ENCODE assay signal across 8 cellular contexts in genomic region chr17:57442914-57443571, GRCh38.
DNase-seq lines count a peak whose midpoint lies in the region; ATAC-seq and TF ChIP-seq lines count a peak whose summit lies in the region.

No MANE protein-coding gene starts in this region.

- H3K9me2 ChIP-seq in PC-3 (replicated peaks; ENCODE audit: low read length) = no peaks in the 10 kb centered on the region

- H3K27me3 ChIP-seq in PC-3 (ENCODE audit: low read length) (no peaks in the 10 kb centered on the region), uterus (no peaks in the 10 kb centered on the region)

- TF ChIP-seq POLR2A in uterus (IDR thresholded peaks at IDR 0.05) = no peak

- H3K27ac ChIP-seq in PC-3 (ENCODE audit: low read length) = peak overlapping the region; percentile 14; the same call in 1 of the 2 replicates
- no peak overlapping the region for H3K27ac ChIP-seq in uterus

- TF ChIP-seq CTCF in GM13976 (IDR thresholded peaks at IDR 0.05; ENCODE audit: borderline replicate concordance, control extremely low read depth, extremely low read depth, insufficient read depth, missing control alignments) (no peak), PC-3 (conservative IDR thresholded peaks at IDR 0.05; ENCODE audit: low read depth, low read length) (no peak), uterus (IDR thresholded peaks at IDR 0.05) (no peak)

- H3K36me3 ChIP-seq in PC-3 (ENCODE audit: low read depth, low read length) (no peaks in the 10 kb centered on the region), uterus (no peaks in the 10 kb centered on the region)

- H3F3A ChIP-seq in PC-3 (ENCODE audit: low read length, unreplicated experiment) = peaks cover 5% of the 10 kb centered on the region

- BruUV-seq in PC-3 (replicated peaks; lab: Mats Ljungman, UMichigan) = no TSS peak

- DNase-seq in GM13976 (ENCODE audit: low spot score) = peak; percentile 52
- DNase-seq in PC-3 = peak; percentile 39
- DNase-seq in activated naive CD4-positive, alpha-beta T cell treated with Interleukin-2 at 50 U/mL for 16 hours = peak; percentile 68
- DNase-seq in iris pigment epithelial cell (ENCODE audit: low read depth) = peak; percentile 61
- peak; percentile 24 for DNase-seq in stimulated activated CD8-positive, alpha-beta memory T cell treated with anti-CD3 and anti-CD28 coated beads, Interleukin-15, amount 100 ng/mL, for 1 hour (ENCODE audit: low read depth)
- DNase-seq in uterus = no peak
- no peak for DNase-seq in NOMO-1 (lab: John Stamatoyannopoulos, UW; ENCODE audit: unreplicated experiment in 2 of 2)
- no peak for DNase-seq in NCI-H446 treated with DMSO at 0.1 percent for 48 hours (lab: John Stamatoyannopoulos, UW)

- H3K4me3 ChIP-seq in PC-3 (ENCODE audit: low read length) (no peak overlapping the region), uterus (no peak overlapping the region)

- CTCF ChIA-PET in PC-3 (lab: Charles Lee) = no interaction called here

- in situ Hi-C loops in GM13976 (cut with MboI; ENCODE audit: low sequenced_read_pairs, unreplicated experiment) = no loop called here

- H3K9me3 ChIP-seq in PC-3 (ENCODE audit: low read length) (no peaks in the 10 kb centered on the region), uterus (no peaks in the 10 kb centered on the region)

- H3K79me2 ChIP-seq in PC-3 (ENCODE audit: low read length) = no peaks in the 10 kb centered on the region

- H3K4me1 ChIP-seq in PC-3 (ENCODE audit: insufficient read depth, low read length) = peaks cover 42% of the 10 kb centered on the region
- H3K4me1 ChIP-seq in uterus = peaks cover 0 to 4% of the 10 kb centered on the region in 2 donors

- no peaks in the 10 kb centered on the region for H4K20me1 ChIP-seq in PC-3 (ENCODE audit: low read length)

- POLR2A ChIA-PET in PC-3 (lab: Charles Lee; ENCODE audit: unreplicated experiment) = no interaction called here

- H2AFZ ChIP-seq in PC-3 (ENCODE audit: low read length) = no peak overlapping the region

- H3K9ac ChIP-seq in PC-3 (ENCODE audit: low read length) = peak overlapping the region; percentile 13; the same call in 1 of the 2 replicates

- intact Hi-C loops in PC-3 (cut with micrococcal nuclease) = loop anchor here (5.0 kb wide), 1 partner anchor 186 kb away; the partner anchor contains the start of gene MSI2
- intact Hi-C loops in uterus (cut with DNase I; ENCODE audit: low total_unique reads) = no loop called here

- H3K4me2 ChIP-seq in PC-3 (ENCODE audit: low read length) = 0 out of 2 replicates have a peak overlapping the region, but pooled peaks have one; percentile 4

- ATAC-seq in PC-3 = peak; percentile 53

Comparison
In these comparisons a context has a peak if more than half of its experiments do, and no peak if none do; other contexts are left out.
1. DNase-seq: peak in GM13976 (single experiment), PC-3 (single experiment), activated naive CD4-positive, alpha-beta T cell treated with Interleukin-2 at 50 U/mL for 16 hours (single experiment), iris pigment epithelial cell (single experiment) and stimulated activated CD8-positive, alpha-beta memory T cell treated with anti-CD3 and anti-CD28 coated beads, Interleukin-15, amount 100 ng/mL, for 1 hour (single experiment); none in uterus (0 of 2), NOMO-1 (0 of 2) and NCI-H446 treated with DMSO at 0.1 percent for 48 hours (single experiment).